In the genomic region with DNA sequence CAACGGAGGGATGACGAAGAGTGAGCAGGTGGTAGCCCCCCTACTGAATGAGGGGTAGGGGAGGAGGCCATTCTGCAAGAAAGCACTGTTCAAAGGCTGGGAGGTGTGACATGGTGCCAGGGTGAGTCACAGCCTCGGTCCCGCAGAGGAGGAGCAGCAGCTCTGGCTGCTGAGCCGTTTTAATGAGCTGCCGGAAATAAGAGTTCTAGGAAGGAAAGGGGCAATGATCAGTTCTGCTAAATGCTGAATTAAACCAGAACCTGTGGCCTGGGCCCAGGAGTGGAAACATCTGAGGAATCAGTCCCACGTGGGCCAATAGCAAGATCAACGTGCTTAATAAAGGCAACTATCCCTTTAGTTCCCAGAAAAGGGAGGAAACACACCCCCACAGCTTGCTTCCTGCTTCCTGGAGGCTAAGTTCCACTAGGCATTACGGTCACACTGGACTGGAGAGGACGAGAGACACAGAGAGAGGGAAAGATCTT, we compare ENCODE assay signal across 1 cellular context.
TF ChIP-seq lines count a peak whose summit lies in the region.

No MANE protein-coding gene starts in this region.

TF ChIP-seq in SK-N-SH treated with all-trans-retinoic acid at 6 μM for 48 hours, 23 proteins besides CTCF, POLR2A, EP300 and RAD21 (continued from another document):
- TF ChIP-seq ZNF565 (CRISPR knock-in tag; conservative IDR thresholded peaks at IDR 0.05; ENCODE audit: low read depth) (no peak), ZNF70 (CRISPR knock-in tag; IDR thresholded peaks at IDR 0.05) (no peak), OSR1 (CRISPR knock-in tag; IDR thresholded peaks at IDR 0.05) (no peak), PPARA (CRISPR knock-in tag; IDR thresholded peaks at IDR 0.05; ENCODE audit: borderline replicate concordance) (no peak), ZNF8 (CRISPR knock-in tag; IDR thresholded peaks at IDR 0.05) (no peak)
- TF ChIP-seq, protein P1, sequence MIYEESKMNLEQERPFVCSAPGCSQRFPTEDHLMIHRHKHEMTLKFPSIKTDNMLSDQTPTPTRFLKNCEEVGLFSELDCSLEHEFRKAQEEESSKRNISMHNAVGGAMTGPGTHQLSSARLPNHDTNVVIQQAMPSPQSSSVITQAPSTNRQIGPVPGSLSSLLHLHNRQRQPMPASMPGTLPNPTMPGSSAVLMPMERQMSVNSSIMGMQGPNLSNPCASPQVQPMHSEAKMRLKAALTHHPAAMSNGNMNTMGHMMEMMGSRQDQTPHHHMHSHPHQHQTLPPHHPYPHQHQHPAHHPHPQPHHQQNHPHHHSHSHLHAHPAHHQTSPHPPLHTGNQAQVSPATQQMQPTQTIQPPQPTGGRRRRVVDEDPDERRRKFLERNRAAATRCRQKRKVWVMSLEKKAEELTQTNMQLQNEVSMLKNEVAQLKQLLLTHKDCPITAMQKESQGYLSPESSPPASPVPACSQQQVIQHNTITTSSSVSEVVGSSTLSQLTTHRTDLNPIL (CRISPR knock-in tag; IDR thresholded peaks at IDR 0.05; ENCODE audit: low read depth): no peak
TF ChIP-seq in SK-N-SH treated with all-trans-retinoic acid at 6 μM for 48 hours: peak in this region for 0.
